1 cellular context compared by ENCODE assay signal in genomic region chr12:106855221-106855758, GRCh38.
TF ChIP-seq lines count a peak whose summit lies in the region.

No MANE protein-coding gene starts in this region.

TF ChIP-seq in HepG2, 621 proteins besides CTCF, POLR2A, EP300 and RAD21 (continued from another document and continues in another):
- TF ChIP-seq ZNF609 (CRISPR knock-in tag; IDR thresholded peaks at IDR 0.05; ENCODE audit: borderline replicate concordance) (peak; percentile 43; the same call in 1 of the 2 replicates), ZNF18 (CRISPR knock-in tag; IDR thresholded peaks at IDR 0.05; ENCODE audit: insufficient replicate concordance) (no peak), NFATC3 (CRISPR knock-in tag; IDR thresholded peaks at IDR 0.05) (no peak), ZNF275 (CRISPR knock-in tag; IDR thresholded peaks at IDR 0.05; ENCODE audit: borderline replicate concordance) (no peak), ZBTB39 (CRISPR knock-in tag; IDR thresholded peaks at IDR 0.05) (peak; percentile 84; the same call in 1 of the 2 replicates), ZNF414 (CRISPR knock-in tag; IDR thresholded peaks at IDR 0.05) (0 out of 2 replicates have a peak, but pooled peaks have one; percentile 26), ZNF615 (CRISPR knock-in tag; IDR thresholded peaks at IDR 0.05; ENCODE audit: borderline replicate concordance) (no peak), THYN1 (CRISPR knock-in tag; IDR thresholded peaks at IDR 0.05; ENCODE audit: borderline replicate concordance, low read depth) (no peak), ZFP82 (CRISPR knock-in tag; IDR thresholded peaks at IDR 0.05; ENCODE audit: borderline replicate concordance) (no peak), ZNF335 (CRISPR knock-in tag; IDR thresholded peaks at IDR 0.05) (0 out of 2 replicates have a peak, but pooled peaks have one; percentile 28), ZNF512 (CRISPR knock-in tag; IDR thresholded peaks at IDR 0.05) (no peak), ZNF34 (CRISPR knock-in tag; IDR thresholded peaks at IDR 0.05; ENCODE audit: borderline replicate concordance) (no peak), YY1 (IDR thresholded peaks at IDR 0.05; ENCODE audit: insufficient read depth, insufficient replicate concordance, low read depth, low read length) (no peak), ZNF660 (CRISPR knock-in tag; IDR thresholded peaks at IDR 0.05; ENCODE audit: borderline replicate concordance, low read depth) (no peak), TFDP1 (CRISPR knock-in tag; IDR thresholded peaks at IDR 0.05; ENCODE audit: borderline replicate concordance) (no peak), NFE2 (CRISPR knock-in tag; IDR thresholded peaks at IDR 0.05) (no peak), GABPB1 (CRISPR knock-in tag; IDR thresholded peaks at IDR 0.05) (no peak), NPAS2 (CRISPR knock-in tag; IDR thresholded peaks at IDR 0.05; ENCODE audit: borderline replicate concordance) (no peak), THAP8 (CRISPR knock-in tag; IDR thresholded peaks at IDR 0.05; ENCODE audit: borderline replicate concordance) (no peak), ZBED4 (CRISPR knock-in tag; IDR thresholded peaks at IDR 0.05; ENCODE audit: borderline replicate concordance) (no peak), ZBTB4 (CRISPR knock-in tag; IDR thresholded peaks at IDR 0.05; ENCODE audit: borderline replicate concordance) (no peak), SYNCRIP (IDR thresholded peaks at IDR 0.05; ENCODE audit: insufficient read depth, low read depth, low read length) (no peak), TEAD2 (CRISPR knock-in tag; IDR thresholded peaks at IDR 0.05) (no peak), ZNF546 (CRISPR knock-in tag; conservative IDR thresholded peaks at IDR 0.05) (no peak), ZNF296 (CRISPR knock-in tag; conservative IDR thresholded peaks at IDR 0.05) (no peak), ZBTB14 (CRISPR knock-in tag; IDR thresholded peaks at IDR 0.05) (no peak), ZFP36 (IDR thresholded peaks at IDR 0.05; ENCODE audit: borderline replicate concordance, low read depth, low read length, partially characterized antibody) (no peak), SRY (CRISPR knock-in tag; IDR thresholded peaks at IDR 0.05) (no peak; the same call in 1 of the 2 replicates), SIN3A (IDR thresholded peaks at IDR 0.05; ENCODE audit: borderline replicate concordance, low read depth, low read length) (no peak), FOXA1 (IDR thresholded peaks at IDR 0.05) (peak; percentile 79), FOXA1 (CRISPR knock-in tag; IDR thresholded peaks at IDR 0.05) (peak; percentile 87), CCAR2 (optimal IDR thresholded peaks at IDR 0.05; ENCODE audit: low read depth, low read length) (no peak), ZNF207 (IDR thresholded peaks at IDR 0.05; ENCODE audit: borderline replicate concordance) (no peak)
